ENCODE assay signal across 13 cellular contexts in genomic region chr13:74131206-74131605, GRCh38. TPM values are rescaled to one million over a fixed set of nuclear protein-coding genes. Genes with fewer than 3 reads are reported as not detected.
DNase-seq lines count a peak whose midpoint lies in the region; TF ChIP-seq lines count a peak whose summit lies in the region.
"Had no signal": no experiment of that assay in that cellular context is flagged by ENCODE, and none has a peak within 500 bp of the region (broad histone marks: within the 10 kb centered on the region; RNA-seq: fewer than 3 reads in every experiment).

No MANE protein-coding gene starts in this region.

- peaks cover 48% of the 10 kb centered on the region for H3K4me1 Mint-ChIP-seq in activated CD4-positive, alpha-beta T cell treated with anti-CD3 and anti-CD28 coated beads, Interleukin-2, amount 10 ng/mL, durations not matched to agents 7 days and 5 days
- peaks cover 52% of the 10 kb centered on the region for H3K4me1 Mint-ChIP-seq in activated CD4-positive, alpha-beta memory T cell treated with anti-CD3 and anti-CD28 coated beads for 36 hours (ENCODE audit: low read depth)

- 68 to 85% (median 78%) methylated on average over 3 of the region's 3 CpGs for WGBS in spleen, 5 donors

- peak overlapping the region in 1 of 8 donors; percentile 97 for H3K4me3 ChIP-seq in spleen
- H3K4me3 ChIP-seq: PC-9 had no signal

- no peaks in the 10 kb centered on the region for H3K9me3 Mint-ChIP-seq in activated CD4-positive, alpha-beta T cell treated with anti-CD3 and anti-CD28 coated beads, Interleukin-2, amount 10 ng/mL, durations not matched to agents 7 days and 5 days
- no peaks in the 10 kb centered on the region for H3K9me3 Mint-ChIP-seq in activated CD4-positive, alpha-beta memory T cell treated with anti-CD3 and anti-CD28 coated beads for 36 hours
- H3K9me3 Mint-ChIP-seq: activated naive CD8-positive, alpha-beta T cell treated with anti-CD3 and anti-CD28 coated beads, Interleukin-2, amount 10 ng/mL, durations not matched to agents 7 days and 5 days had no signal

- DNase-seq in activated CD4-positive, alpha-beta T cell treated with anti-CD3 and anti-CD28 coated beads, Interleukin-2, amount 10 ng/mL, durations not matched to agents 7 days and 5 days, result no peak
- no peak for DNase-seq in activated CD4-positive, alpha-beta T cell treated with anti-CD3 and anti-CD28 coated beads for 1 hour
- no peak for DNase-seq in activated CD4-positive, alpha-beta memory T cell treated with anti-CD3 and anti-CD28 coated beads for 36 hours
- DNase-seq in left kidney (ENCODE audit: low read depth, low spot score) (peak; percentile 50), spleen (no peak), NCI-H1092 treated with DMSO at 0.1 percent for 48 hours (lab: John Stamatoyannopoulos, UW) (no peak), NCI-H1436 (lab: John Stamatoyannopoulos, UW) (no peak), NCI-H128 (lab: John Stamatoyannopoulos, UW; ENCODE audit: unreplicated experiment) (no peak)
- DNase-seq: ACHN; activated naive CD8-positive, alpha-beta T cell treated with anti-CD3 and anti-CD28 coated beads, Interleukin-2, amount 10 ng/mL, durations not matched to agents 7 days and 5 days; kidney glomerular epithelial cell; NCI-H146; PC-9 had no signal

- POLR2A ChIA-PET in activated CD4-positive, alpha-beta T cell treated with anti-CD3 and anti-CD28 coated beads, Interleukin-2, amount 10 ng/mL, durations not matched to agents 7 days and 5 days (lab: Charles Lee), result no interaction called here
- POLR2A ChIA-PET in activated CD4-positive, alpha-beta memory T cell treated with anti-CD3 and anti-CD28 coated beads for 36 hours (lab: Charles Lee), result interaction anchor here (2.2 kb wide), 1 partner anchor 69 kb away, joined by 10 read pairs; no protein-coding TSS in a partner anchor

- H3K9me3 ChIP-seq in spleen, result no peaks in the 10 kb centered on the region

- H3K4me1 ChIP-seq in spleen, result peaks cover 25 to 88% (median 63%) of the 10 kb centered on the region in 6 donors

- CTCF ChIA-PET in activated CD4-positive, alpha-beta T cell treated with anti-CD3 and anti-CD28 coated beads, Interleukin-2, amount 10 ng/mL, durations not matched to agents 7 days and 5 days (lab: Charles Lee), result interaction anchor here (0.6 to 1.0 kb wide), 2 partner anchors 59 to 864 kb away, joined by 3 to 4 read pairs; no protein-coding TSS in a partner anchor
- CTCF ChIA-PET in activated CD4-positive, alpha-beta memory T cell treated with anti-CD3 and anti-CD28 coated beads for 36 hours (lab: Charles Lee), result interaction anchor here (0.6 to 2.0 kb wide), 3 partner anchors 154 to 375 kb away, joined by 3 to 13 read pairs (median 4); no protein-coding TSS in a partner anchor

- H3K27me3 Mint-ChIP-seq in activated CD4-positive, alpha-beta T cell treated with anti-CD3 and anti-CD28 coated beads, Interleukin-2, amount 10 ng/mL, durations not matched to agents 7 days and 5 days, result no peaks in the 10 kb centered on the region
- H3K27me3 Mint-ChIP-seq in activated CD4-positive, alpha-beta memory T cell treated with anti-CD3 and anti-CD28 coated beads for 36 hours, result peaks cover 1% of the 10 kb centered on the region
- H3K27me3 Mint-ChIP-seq: activated naive CD8-positive, alpha-beta T cell treated with anti-CD3 and anti-CD28 coated beads, Interleukin-2, amount 10 ng/mL, durations not matched to agents 7 days and 5 days had no signal

- H3K27ac Mint-ChIP-seq in activated CD4-positive, alpha-beta T cell treated with anti-CD3 and anti-CD28 coated beads, Interleukin-2, amount 10 ng/mL, durations not matched to agents 7 days and 5 days, result no peak overlapping the region
- H3K27ac Mint-ChIP-seq in activated CD4-positive, alpha-beta memory T cell treated with anti-CD3 and anti-CD28 coated beads for 36 hours, result peak overlapping the region; percentile 100

- TF ChIP-seq POLR2A in spleen (IDR thresholded peaks at IDR 0.05), result no peak

- TF ChIP-seq CTCF in spleen (IDR thresholded peaks at IDR 0.05 in 8 of 11, conservative IDR thresholded peaks at IDR 0.05 in 3 of 11), result no peak

- intact Hi-C loops in activated CD4-positive, alpha-beta memory T cell treated with anti-CD3 and anti-CD28 coated beads for 36 hours (cut with micrococcal nuclease), result loop anchor here (5.0 to 10.0 kb wide), 3 partner anchors 1074 to 1234 kb away; partner anchors contain the start of gene KLF5
- intact Hi-C loops in spleen (cut with DNase I; ENCODE audit: low total_unique reads), result loop anchor here (10.0 kb wide), 1 partner anchor 154 kb away; no protein-coding TSS in a partner anchor

- H3K27me3 ChIP-seq in spleen (replicated peaks in 1 of 7), result peaks cover 0 to 22% (median 0%) of the 10 kb centered on the region in 7 donors

- no peaks in the 10 kb centered on the region for H3K36me3 ChIP-seq in spleen

- H3K36me3 Mint-ChIP-seq in activated CD4-positive, alpha-beta T cell treated with anti-CD3 and anti-CD28 coated beads, Interleukin-2, amount 10 ng/mL, durations not matched to agents 7 days and 5 days (ENCODE audit: low read depth), result peaks cover 21% of the 10 kb centered on the region
- peaks cover 6% of the 10 kb centered on the region for H3K36me3 Mint-ChIP-seq in activated CD4-positive, alpha-beta memory T cell treated with anti-CD3 and anti-CD28 coated beads for 36 hours

- H3K27ac ChIP-seq in spleen, result peak overlapping the region in 6 of 8 donors; percentile 30 to 98 (median 94)
- H3K27ac ChIP-seq: PC-9 had no signal

- peak overlapping the region; percentile 25 for H3K4me3 Mint-ChIP-seq in activated CD4-positive, alpha-beta T cell treated with anti-CD3 and anti-CD28 coated beads, Interleukin-2, amount 10 ng/mL, durations not matched to agents 7 days and 5 days
- H3K4me3 Mint-ChIP-seq in activated CD4-positive, alpha-beta memory T cell treated with anti-CD3 and anti-CD28 coated beads for 36 hours, result peak overlapping the region; percentile 100

RNA-seq across cellular contexts. Expression of gene KLF12, which starts 3.0 kb away (rescaled TPM):
- total RNA-seq in activated CD4-positive, alpha-beta T cell treated with anti-CD3 and anti-CD28 coated beads, Interleukin-2, amount 10 ng/mL, durations not matched to agents 7 days and 5 days, result 10 to 100 TPM; 33.6 to 44.3 TPM
- 10 to 100 TPM; 24.5 to 25.5 TPM for total RNA-seq in activated CD4-positive, alpha-beta memory T cell treated with anti-CD3 and anti-CD28 coated beads for 36 hours
- total RNA-seq in spleen, result 10 to 100 TPM; 27.5 to 46.0 (median 33.9) TPM
- polyA plus RNA-seq in spleen, result 1 to 10 TPM; 3.8 to 4.5 (median 3.9) TPM
